In genomic region chr1:212698467-212699103, GRCh38 we compare ENCODE assay signal across 8 cellular contexts. TPM values are rescaled to one million over a fixed set of nuclear protein-coding genes. Genes with fewer than 3 reads are reported as not detected.
A peak's percentile ranks its signal among the peaks of the same experiment; 100 is the strongest.
DNase-seq lines count a peak whose midpoint lies in the region; ATAC-seq and TF ChIP-seq lines count a peak whose summit lies in the region.

No MANE protein-coding gene starts in this region.

- POLR2A ChIA-PET in activated CD8-positive, alpha-beta T cell treated with anti-CD3 and anti-CD28 coated beads for 36 hours (lab: Charles Lee): interaction anchor here (0.7 to 3.1 kb wide), 6 partner anchors 11 to 48 kb away, joined by 3 to 10 read pairs (median 5); no protein-coding TSS in a partner anchor

- H3K36me3 Mint-ChIP-seq in Calu3 (ENCODE audit: insufficient read depth, unreplicated experiment): peaks cover 4% of the 10 kb centered on the region
- H3K36me3 Mint-ChIP-seq in activated CD8-positive, alpha-beta T cell treated with anti-CD3 and anti-CD28 coated beads for 36 hours (ENCODE audit: low read depth): peaks cover 39% of the 10 kb centered on the region
- H3K36me3 Mint-ChIP-seq in mesothelial cell of epicardium: no peaks in the 10 kb centered on the region

- peaks cover 16% of the 10 kb centered on the region for H3K4me1 Mint-ChIP-seq in Calu3 (ENCODE audit: low read depth, unreplicated experiment)
- H3K4me1 Mint-ChIP-seq in activated CD8-positive, alpha-beta T cell treated with anti-CD3 and anti-CD28 coated beads for 36 hours (ENCODE audit: low read depth): peaks cover 51% of the 10 kb centered on the region
- H3K4me1 Mint-ChIP-seq in mesothelial cell of epicardium: peaks cover 9% of the 10 kb centered on the region

- no peaks in the 10 kb centered on the region for H3K9me3 Mint-ChIP-seq in Calu3 (ENCODE audit: low read depth, unreplicated experiment)
- H3K9me3 Mint-ChIP-seq in activated CD8-positive, alpha-beta T cell treated with anti-CD3 and anti-CD28 coated beads for 36 hours: no peaks in the 10 kb centered on the region
- H3K9me3 Mint-ChIP-seq in mesothelial cell of epicardium: no peaks in the 10 kb centered on the region

- H3K4me3 Mint-ChIP-seq in Calu3 (ENCODE audit: low read depth, unreplicated experiment): peak overlapping the region; percentile 64
- H3K4me3 Mint-ChIP-seq in activated CD8-positive, alpha-beta T cell treated with anti-CD3 and anti-CD28 coated beads for 36 hours: peak overlapping the region; percentile 79
- peak overlapping the region; percentile 58 for H3K4me3 Mint-ChIP-seq in mesothelial cell of epicardium

- no peak for TF ChIP-seq CTCF in Calu3 (IDR thresholded peaks at IDR 0.05; ENCODE audit: unreplicated experiment)
- TF ChIP-seq CTCF in activated CD8-positive, alpha-beta T cell treated with anti-CD3 and anti-CD28 coated beads for 36 hours (IDR thresholded peaks at IDR 0.05): no peak
- TF ChIP-seq CTCF in mesothelial cell of epicardium (IDR thresholded peaks at IDR 0.05; ENCODE audit: unreplicated experiment): no peak

- intact Hi-C loops in Calu3 (cut with micrococcal nuclease; ENCODE audit: unreplicated experiment) (no loop called here), posterior vena cava (cut with DNase I) (no loop called here)
- intact Hi-C loops in activated CD8-positive, alpha-beta T cell treated with anti-CD3 and anti-CD28 coated beads for 36 hours (cut with micrococcal nuclease): loop anchor here (5.0 kb wide), 1 partner anchor 84 kb away; no protein-coding TSS in a partner anchor

- H3K27ac Mint-ChIP-seq in Calu3 (ENCODE audit: unreplicated experiment) (no peak overlapping the region), mesothelial cell of epicardium (no peak overlapping the region)
- H3K27ac Mint-ChIP-seq in activated CD8-positive, alpha-beta T cell treated with anti-CD3 and anti-CD28 coated beads for 36 hours: peak overlapping the region; percentile 65

- CTCF ChIA-PET in Calu3 (lab: Charles Lee): interaction anchor here (0.6 to 1.8 kb wide), 4 partner anchors 30 to 74 kb away, joined by 3 to 7 read pairs (median 6); no protein-coding TSS in a partner anchor
- CTCF ChIA-PET in activated CD8-positive, alpha-beta T cell treated with anti-CD3 and anti-CD28 coated beads for 36 hours (lab: Charles Lee): interaction anchor here (0.9 to 3.7 kb wide), 12 partner anchors 14 to 221 kb away, joined by 4 to 27 read pairs (median 10); no protein-coding TSS in a partner anchor

- H3K27me3 Mint-ChIP-seq in Calu3 (ENCODE audit: unreplicated experiment) (peaks cover 85% of the 10 kb centered on the region), mesothelial cell of epicardium (ENCODE audit: low read depth) (peaks cover 86% of the 10 kb centered on the region)
- peaks cover 1% of the 10 kb centered on the region for H3K27me3 Mint-ChIP-seq in activated CD8-positive, alpha-beta T cell treated with anti-CD3 and anti-CD28 coated beads for 36 hours

- BruUV-seq in Calu3 (replicated peaks; lab: Mats Ljungman, UMichigan): no TSS peak

- ATAC-seq in GM21786 (IDR thresholded peaks at IDR 0.05; ENCODE audit: unreplicated experiment) (peak; percentile 20), HG02610 (IDR thresholded peaks at IDR 0.05; ENCODE audit: unreplicated experiment) (no peak), HG02938 (IDR thresholded peaks at IDR 0.05; ENCODE audit: unreplicated experiment) (no peak)
- peak; percentile 5 for ATAC-seq in activated CD8-positive, alpha-beta T cell treated with anti-CD3 and anti-CD28 coated beads for 36 hours

- no peak for DNase-seq in Calu3
- no peak for DNase-seq in activated CD8-positive, alpha-beta T cell treated with anti-CD3 and anti-CD28 coated beads for 36 hours
- no peak for DNase-seq in mesothelial cell of epicardium (ENCODE audit: low spot score in 2 of 2, unreplicated experiment in 2 of 2)
- DNase-seq in posterior vena cava (ENCODE audit: low spot score): no peak
- no peak for DNase-seq in NCI-H2081 (lab: John Stamatoyannopoulos, UW)

RNA-seq across cellular contexts. Expression of gene BATF3, which starts 1.1 kb away (rescaled TPM):
- total RNA-seq in Calu3 (2022) (0.71 and 0.90 TPM in 2 replicates), mesothelial cell of epicardium (0.84 to 1.0 TPM (median 1.0 TPM) in 3 replicates), posterior vena cava (10 to 100 TPM; 10.8 to 20.1 TPM)
- total RNA-seq in activated CD8-positive, alpha-beta T cell treated with anti-CD3 and anti-CD28 coated beads for 36 hours: 10 to 100 TPM; 52.6 to 61.3 TPM

Comparison
In these comparisons a context has a peak if more than half of its experiments do, and no peak if none do; other contexts are left out.
1. ATAC-seq: peak in GM21786 (single experiment) and activated CD8-positive, alpha-beta T cell treated with anti-CD3 and anti-CD28 coated beads for 36 hours (single experiment); none in HG02610 (single experiment) and HG02938 (single experiment).
2. Peak in every context shown above with its lines, with median percentiles within 50 percentile points of each other: H3K4me3 Mint-ChIP-seq.